In the genomic region with DNA sequence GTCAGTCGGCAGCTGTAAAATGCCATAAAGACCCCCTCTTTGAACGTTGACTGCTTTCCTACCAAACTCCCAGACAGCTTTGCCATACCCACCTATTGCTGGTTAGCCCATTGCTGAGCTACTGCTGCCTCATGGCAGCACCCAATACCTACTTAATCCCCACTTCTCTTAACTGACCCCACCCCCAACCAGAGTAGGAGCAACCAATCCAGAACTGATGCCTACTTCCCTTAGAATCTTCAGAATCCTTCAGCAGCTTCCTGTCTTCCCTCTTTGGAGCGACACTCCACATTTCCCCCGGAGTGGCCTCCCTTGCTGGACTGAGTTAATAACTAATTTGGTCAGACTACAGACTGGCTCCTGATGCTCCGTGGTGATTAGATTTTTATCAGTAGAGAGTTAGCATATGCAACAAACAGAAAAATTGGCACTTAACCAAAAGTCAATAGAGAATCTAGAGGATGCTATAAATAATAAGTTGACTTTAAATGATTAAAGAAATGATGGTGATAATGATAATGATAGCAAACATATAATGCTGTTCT, we compare ENCODE assay signal across 26 cellular contexts. TPM values are rescaled to one million over a fixed set of nuclear protein-coding genes. Genes with fewer than 3 reads are reported as not detected.
DNase-seq lines count a peak whose midpoint lies in the region; ATAC-seq, FAIRE-seq and TF ChIP-seq lines count a peak whose summit lies in the region.
"Had no signal": no experiment of that assay in that cellular context is flagged by ENCODE, and none has a peak within 500 bp of the region (broad histone marks: within the 10 kb centered on the region; RNA-seq: fewer than 3 reads in every experiment).

No MANE protein-coding gene starts in this region.

- H3K4me1 Mint-ChIP-seq in MCF 10A (ENCODE audit: insufficient read depth, unreplicated experiment), result no peaks in the 10 kb centered on the region
- H3K4me1 Mint-ChIP-seq: activated T-helper 17 cell treated with anti-CD3 and anti-CD28 coated beads, Interleukin-2, amount 50 U/mL, for 72 hours had no signal

- H3K4me3 ChIP-seq in mammary epithelial cell (replicated peaks in 1 of 3; ENCODE audit: insufficient read depth in 1 of 3, low read depth in 2 of 3, low read length in 3 of 3) (no peak overlapping the region), SK-N-SH (ENCODE audit: low read depth in 2 of 2, low read length in 1 of 2) (no peak overlapping the region), upper lobe of right lung (no peak overlapping the region), small intestine (ENCODE audit: low read depth in 1 of 2, low read length in 2 of 2) (no peak overlapping the region)
- H3K4me3 ChIP-seq: BLaER1, cardiac muscle cell, esophagus muscularis mucosa, gastrocnemius medialis, lung, skin epidermis had no signal

- no peak overlapping the region for H3K27ac Mint-ChIP-seq in MCF 10A (ENCODE audit: low read depth, unreplicated experiment)
- H3K27ac Mint-ChIP-seq: activated naive CD4-positive, alpha-beta T cell treated with anti-CD3 and anti-CD28 coated beads, Interleukin-2, amount 50 U/mL, for 24 hours; activated T-helper 17 cell treated with anti-CD3 and anti-CD28 coated beads, Interleukin-2, amount 50 U/mL, for 72 hours; endodermal cell had no signal

- H3K9me2 ChIP-seq in SK-N-SH, result no peaks in the 10 kb centered on the region

- no peak for TF ChIP-seq RAD21 in SK-N-SH (IDR thresholded peaks at IDR 0.05; ENCODE audit: low read length)

- BruUV-seq in mammary epithelial cell (replicated peaks; lab: Mats Ljungman, UMichigan), result no TSS peak
- BruUV-seq in MCF 10A (replicated peaks; lab: Mats Ljungman, UMichigan), result no TSS peak

- H3K9me3 Mint-ChIP-seq in MCF 10A (ENCODE audit: unreplicated experiment), result no peaks in the 10 kb centered on the region
- H3K9me3 Mint-ChIP-seq: activated naive CD4-positive, alpha-beta T cell treated with anti-CD3 and anti-CD28 coated beads, Interleukin-2, amount 50 U/mL, for 24 hours; activated T-helper 17 cell treated with anti-CD3 and anti-CD28 coated beads, Interleukin-2, amount 50 U/mL, for 72 hours; endodermal cell had no signal

- H3K27me3 Mint-ChIP-seq in MCF 10A (ENCODE audit: insufficient read depth, unreplicated experiment), result no peaks in the 10 kb centered on the region
- H3K27me3 Mint-ChIP-seq: activated naive CD4-positive, alpha-beta T cell treated with anti-CD3 and anti-CD28 coated beads, Interleukin-2, amount 50 U/mL, for 24 hours; activated T-helper 17 cell treated with anti-CD3 and anti-CD28 coated beads, Interleukin-2, amount 50 U/mL, for 72 hours had no signal

- H3K9ac ChIP-seq in mammary epithelial cell (ENCODE audit: insufficient read depth, low read length) (no peak overlapping the region), SK-N-SH (no peak overlapping the region)
- H3K9ac ChIP-seq: BLaER1 had no signal

- in situ Hi-C loops in mammary epithelial cell (cut with MboI; ENCODE audit: low sequenced_read_pairs in 2 of 2), result no loop called here

- dilution Hi-C loops in mammary epithelial cell (cut with HindIII; ENCODE audit: low sequenced_read_pairs), result no loop called here

- H3K9me3 ChIP-seq in mammary epithelial cell (replicated peaks; ENCODE audit: insufficient read depth, low read length) (no peaks in the 10 kb centered on the region), SK-N-SH (no peaks in the 10 kb centered on the region), upper lobe of right lung (no peaks in the 10 kb centered on the region), small intestine (ENCODE audit: control insufficient read depth, low read depth) (no peaks in the 10 kb centered on the region)
- H3K9me3 ChIP-seq: BLaER1, esophagus muscularis mucosa, gastrocnemius medialis had no signal

- CTCF ChIA-PET in mammary epithelial cell (lab: Charles Lee; ENCODE audit: low non-redundant PET), result interaction anchor here (0.9 kb wide), 1 partner anchor 282 kb away, joined by 6 read pairs; no protein-coding TSS in a partner anchor
- CTCF ChIA-PET in MCF 10A (lab: Yijun Ruan, JAX), result interaction anchor here (0.6 to 2.2 kb wide), 5 partner anchors 19 to 719 kb away, joined by 3 to 13 read pairs (median 6); no protein-coding TSS in a partner anchor
- CTCF ChIA-PET in SK-N-SH (lab: Yijun Ruan, JAX), result interaction anchor here (0.7 to 4.8 kb wide), 4 partner anchors 19 to 149 kb away, joined by 3 to 22 read pairs (median 5); no protein-coding TSS in a partner anchor

- TF ChIP-seq CTCF in mammary epithelial cell (conservative IDR thresholded peaks at IDR 0.05 in 1 of 2, IDR thresholded peaks at IDR 0.05 in 1 of 2; ENCODE audit: extremely low read depth in 1 of 2, insufficient read depth in 1 of 2, low read depth in 1 of 2, low read length in 2 of 2), result no peak
- TF ChIP-seq CTCF in MCF 10A (IDR thresholded peaks at IDR 0.05; ENCODE audit: unreplicated experiment), result no peak
- no peak for TF ChIP-seq CTCF in SK-N-SH (IDR thresholded peaks at IDR 0.05)
- TF ChIP-seq CTCF in upper lobe of right lung (IDR thresholded peaks at IDR 0.05), result no peak

- intact Hi-C loops in mammary epithelial cell (cut with micrococcal nuclease), result no loop called here
- intact Hi-C loops in MCF 10A (cut with micrococcal nuclease), result no loop called here
- intact Hi-C loops in upper lobe of right lung (cut with DNase I), result no loop called here

- TF ChIP-seq EP300 in SK-N-SH (IDR thresholded peaks at IDR 0.05; ENCODE audit: borderline replicate concordance in 1 of 2, low read depth in 1 of 2, low read length in 1 of 2), result no peak; a peak in 1 of 4 replicates

- peak; percentile 48 for ATAC-seq in upper lobe of right lung
- no peak for ATAC-seq in HG03139 (IDR thresholded peaks at IDR 0.05; ENCODE audit: unreplicated experiment)
- ATAC-seq: activated T-helper 17 cell treated with anti-CD3 and anti-CD28 coated beads, Interleukin-2, amount 50 U/mL, for 72 hours; gastrocnemius medialis had no signal

- POLR2A ChIA-PET in MCF 10A (lab: Yijun Ruan, JAX) (interaction anchor here (1.6 kb wide), 1 partner anchor 110 kb away, joined by 6 read pairs; no protein-coding TSS in a partner anchor), SK-N-SH (lab: Yijun Ruan, JAX) (no interaction called here)

- H3K4me1 ChIP-seq in mammary epithelial cell (ENCODE audit: insufficient read depth, low read length) (no peaks in the 10 kb centered on the region), SK-N-SH (ENCODE audit: control insufficient read depth in 1 of 2, insufficient read depth in 2 of 2, low read depth in 1 of 2, low read length in 1 of 2) (peaks cover 8 to 9% of the 10 kb centered on the region in 2 experiments; a peak in 3 of 4 replicates), upper lobe of right lung (no peaks in the 10 kb centered on the region), small intestine (ENCODE audit: control insufficient read depth in 2 of 2, insufficient read depth in 1 of 2, low read depth in 1 of 2, low read length in 1 of 2) (no peaks in the 10 kb centered on the region)
- H3K4me1 ChIP-seq: esophagus muscularis mucosa, gastrocnemius medialis had no signal

- H3K36me3 Mint-ChIP-seq in MCF 10A (ENCODE audit: insufficient read depth, unreplicated experiment), result no peaks in the 10 kb centered on the region
- H3K36me3 Mint-ChIP-seq: activated naive CD4-positive, alpha-beta T cell treated with anti-CD3 and anti-CD28 coated beads, Interleukin-2, amount 50 U/mL, for 24 hours had no signal

- H2AFZ ChIP-seq in mammary epithelial cell (ENCODE audit: low read depth, low read length), result peak overlapping the region; percentile 5
- peak overlapping the region; percentile 69; the same call in 1 of the 2 replicates for H2AFZ ChIP-seq in SK-N-SH (ENCODE audit: low read depth)

- DNase-seq in mammary epithelial cell (no peak), MCF 10A (ENCODE audit: unreplicated experiment) (no peak), SK-N-SH (peak; percentile 44), kidney tubule cell (ENCODE audit: low spot score) (peak; percentile 40), upper lobe of right lung (no peak), small intestine (no peak), NCI-H226 (no peak)
- DNase-seq: activated CD4-positive, alpha-beta T cell treated with anti-CD3 and anti-CD28 coated beads, Interleukin-2, amount 50 U/mL, for 4 hours; anterior cingulate cortex; cortex of kidney; endodermal cell; gastrocnemius medialis; MV-4-11; NCI-H2171; NCI-H524; stimulated activated CD4-positive, alpha-beta T cell treated with anti-CD3 and anti-CD28 coated beads, Interleukin-1b, Interleukin-23, amount 100 ng/mL, for 48 hours; substantia nigra had no signal

- H3K79me2 ChIP-seq in mammary epithelial cell (ENCODE audit: insufficient read depth, low read length) (no peaks in the 10 kb centered on the region), SK-N-SH (ENCODE audit: insufficient read depth) (no peaks in the 10 kb centered on the region)

- peaks cover 4% of the 10 kb centered on the region for H3F3A ChIP-seq in SK-N-SH (replicated peaks; ENCODE audit: insufficient read depth)

- H3K4me2 ChIP-seq in mammary epithelial cell (ENCODE audit: insufficient read depth, low read depth, low read length) (no peak overlapping the region), SK-N-SH (peak overlapping the region; percentile 21; the same call in 1 of the 2 replicates)
- H3K4me2 ChIP-seq: BLaER1 had no signal

- 60% methylated on average over 5 of the region's 5 CpGs for WGBS in mammary epithelial cell (ENCODE audit: low coverage, missing lambda C conversion rate)
- WGBS in SK-N-SH (ENCODE audit: low lambda C conversion rate), result 16% methylated on average over 5 of the region's 5 CpGs
- whole genome bisulfite sequencing in small intestine, 3 donors, result 36 to 53% (median 53%) methylated on average over 5 of the region's 5 CpGs

- H3K36me3 ChIP-seq in mammary epithelial cell (ENCODE audit: insufficient read depth, low read length) (no peaks in the 10 kb centered on the region), SK-N-SH (replicated peaks in 1 of 2; ENCODE audit: control insufficient read depth in 1 of 2, insufficient read depth in 2 of 2, low read length in 1 of 2) (no peaks in the 10 kb centered on the region), upper lobe of right lung (no peaks in the 10 kb centered on the region), small intestine (ENCODE audit: control insufficient read depth in 2 of 2, insufficient read depth in 2 of 2, low read length in 2 of 2) (no peaks in the 10 kb centered on the region)
- H3K36me3 ChIP-seq: BLaER1, cardiac muscle cell, esophagus muscularis mucosa, gastrocnemius medialis had no signal

- H3K27ac ChIP-seq in mammary epithelial cell (ENCODE audit: insufficient read depth, low read depth, low read length) (no peak overlapping the region), SK-N-SH (ENCODE audit: low read depth in 2 of 2, low read length in 1 of 2) (peak overlapping the region in 1 of 2 experiments; percentile 44; a peak in 1 of 4 replicates), upper lobe of right lung (no peak overlapping the region), small intestine (ENCODE audit: low read depth in 1 of 2, low read length in 1 of 2) (no peak overlapping the region)
- H3K27ac ChIP-seq: BLaER1, cardiac muscle cell, esophagus muscularis mucosa, gastrocnemius medialis, skin epidermis had no signal

- H3K27me3 ChIP-seq in mammary epithelial cell (ENCODE audit: insufficient read depth, low read length) (peaks cover 2% of the 10 kb centered on the region), SK-N-SH (ENCODE audit: insufficient read depth) (no peaks in the 10 kb centered on the region), upper lobe of right lung (no peaks in the 10 kb centered on the region), small intestine (ENCODE audit: control insufficient read depth in 2 of 2, insufficient read depth in 2 of 2, low read length in 2 of 2) (no peaks in the 10 kb centered on the region)
- H3K27me3 ChIP-seq: BLaER1, esophagus muscularis mucosa, gastrocnemius medialis had no signal

- H4K20me1 ChIP-seq in mammary epithelial cell (ENCODE audit: insufficient read depth, low read length) (no peaks in the 10 kb centered on the region), SK-N-SH (ENCODE audit: insufficient read depth) (no peaks in the 10 kb centered on the region)
- H4K20me1 ChIP-seq: BLaER1 had no signal

- no peak for FAIRE-seq in small intestine (lab: Jason Lieb, UNC)
- FAIRE-seq: keratinocyte had no signal

- H3K4me3 Mint-ChIP-seq in MCF 10A (ENCODE audit: unreplicated experiment), result no peak overlapping the region
- H3K4me3 Mint-ChIP-seq: activated naive CD4-positive, alpha-beta T cell treated with anti-CD3 and anti-CD28 coated beads, Interleukin-2, amount 50 U/mL, for 24 hours; activated T-helper 17 cell treated with anti-CD3 and anti-CD28 coated beads, Interleukin-2, amount 50 U/mL, for 72 hours; endodermal cell had no signal

RNA-seq across cellular contexts. Expression of a gene that starts 51.3 kb away (rescaled TPM):
- total RNA-seq in mammary epithelial cell, result 10 to 100 TPM; 23.8 to 31.3 TPM
- polyA plus RNA-seq in mammary epithelial cell, result 8.9 TPM
- 10.1 TPM for polyA minus RNA-seq in mammary epithelial cell
- total RNA-seq in MCF 10A (2022), result 20.1 and 23.2 TPM in 2 replicates
- 5.2 and 7.2 TPM in 2 replicates for polyA plus RNA-seq in SK-N-SH (2012; rRNA removed)
- polyA plus RNA-seq in SK-N-SH (2012; cell fraction: cytosol; rRNA removed), result 5.5 and 5.6 TPM in 2 replicates
- 11.6 and 19.9 TPM in 2 replicates for polyA plus RNA-seq in SK-N-SH (2012; cell fraction: nucleus; rRNA removed)
- 36.6 TPM for total RNA-seq in upper lobe of right lung
- polyA plus RNA-seq in small intestine, result 10 to 100 TPM in 2 of 3 donors, 1 to 10 TPM in 1; 9.0 to 15.2 (median 10.8) TPM

Comparison
In these comparisons a context has a peak if more than half of its experiments do, and no peak if none do; other contexts are left out.
1. DNase-seq: peak in SK-N-SH (single experiment) and kidney tubule cell (single experiment); none in mammary epithelial cell (single experiment), MCF 10A (single experiment), upper lobe of right lung (single experiment), small intestine (single experiment) and NCI-H226 (single experiment).